Comparison of ENCODE assay signal across 18 cellular contexts in the genomic region with DNA sequence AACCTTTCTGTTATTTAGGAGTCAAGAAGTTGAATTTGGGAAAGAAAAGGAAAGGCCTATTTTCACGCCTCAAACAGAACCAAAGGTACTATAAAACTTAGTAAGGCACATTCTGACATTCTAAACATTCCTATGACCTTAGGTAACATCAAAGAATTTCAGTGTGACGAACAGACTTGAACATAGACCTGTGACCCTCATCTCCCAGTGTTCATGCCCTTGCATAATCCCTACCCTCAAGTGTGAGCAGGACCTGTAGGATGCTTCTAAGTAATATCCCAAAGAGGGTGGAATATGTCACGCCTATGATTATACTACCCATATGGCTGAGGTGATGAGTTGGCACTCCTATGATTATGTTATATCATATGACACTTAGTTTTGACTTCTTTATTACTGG.
"Had no signal": no experiment of that assay in that cellular context is flagged by ENCODE, and none has a peak within 500 bp of the region (broad histone marks: within the 10 kb centered on the region; RNA-seq: fewer than 3 reads in every experiment).

No MANE protein-coding gene starts in this region.

- H3K4me3 ChIP-seq: dorsolateral prefrontal cortex, gastroesophageal sphincter, mucosa of descending colon, stomach, thoracic aorta, transverse colon had no signal

- H3K36me3 ChIP-seq: gastroesophageal sphincter, stomach, thoracic aorta, transverse colon had no signal

- H3K36me3 Mint-ChIP-seq: natural killer cell had no signal

- H3K27ac Mint-ChIP-seq: natural killer cell had no signal

- H3K4me1 ChIP-seq: gastroesophageal sphincter, stomach, transverse colon had no signal

- H3K27me3 ChIP-seq: gastroesophageal sphincter, stomach, transverse colon had no signal

- H3K4me3 Mint-ChIP-seq: natural killer cell, neural crest cell had no signal

- H3K27ac ChIP-seq: dorsolateral prefrontal cortex, gastroesophageal sphincter, stomach, thoracic aorta, transverse colon had no signal

- FAIRE-seq: small intestine had no signal

- H3K9me3 ChIP-seq: gastroesophageal sphincter, mucosa of descending colon, transverse colon had no signal

- ATAC-seq: esophagus mucosa, gastroesophageal sphincter, mucosa of descending colon, natural killer cell, right cardiac atrium had no signal

- H3K4me1 Mint-ChIP-seq: natural killer cell, neural crest cell had no signal

- DNase-seq: cortex of kidney; dorsolateral prefrontal cortex; effector CD8-positive, alpha-beta T cell; glutamatergic neuron; mucosa of descending colon; natural killer cell; posterior cingulate gyrus; right cardiac atrium; small intestine; stimulated activated CD4-positive, alpha-beta T cell treated with anti-CD3 and anti-CD28 coated beads, Interleukin-12 subunit alpha, Interleukin-12 subunit beta, amount 100 ng/mL, for 4 hours; stimulated activated naive CD4-positive, alpha-beta T cell; stomach; substantia nigra; transverse colon had no signal
